22 cellular contexts compared by ENCODE assay signal in the genomic region with DNA sequence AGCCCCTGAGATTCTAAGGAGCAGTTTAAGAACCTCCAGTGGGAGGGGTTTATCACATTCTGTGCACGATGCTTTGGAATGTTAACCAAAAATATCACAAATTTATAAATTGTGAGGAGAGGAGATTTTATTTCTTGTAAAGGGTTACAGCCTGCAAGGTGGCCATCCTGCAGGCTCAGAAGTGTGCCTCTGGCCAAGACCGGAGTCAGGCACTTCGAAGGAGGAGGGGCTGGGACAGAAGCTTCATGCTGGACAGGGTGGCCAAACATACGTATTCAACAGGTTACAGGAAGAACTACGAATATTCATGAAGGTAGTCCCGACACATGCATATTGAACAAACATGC.
DNase-seq lines count a peak whose midpoint lies in the region; ATAC-seq and TF ChIP-seq lines count a peak whose summit lies in the region.
"Had no signal": no experiment of that assay in that cellular context is flagged by ENCODE, and none has a peak within 500 bp of the region (broad histone marks: within the 10 kb centered on the region; RNA-seq: fewer than 3 reads in every experiment).

No MANE protein-coding gene starts in this region.

- WGBS in hepatocyte (ENCODE audit: low lambda C conversion rate, missing lambda C conversion rate) = 77% methylated on average over 6 of the region's 6 CpGs
- WGBS in stomach, 5 donors = 19 to 56% (median 30%) methylated on average over 6 of the region's 6 CpGs

- no peak overlapping the region for H2AFZ ChIP-seq in hepatocyte

- H3K4me3 ChIP-seq in cardiac muscle cell (no peak overlapping the region), hepatocyte (no peak overlapping the region), stomach (no peak overlapping the region), colonic mucosa (no peak overlapping the region)
- H3K4me3 ChIP-seq: A549; BLaER1 treated with 17β-estradiol and CSF1 and Interleukin-3, amounts not matched to agents 10 nM and 100 nM; HAP-1 had no signal

- H3K4me2 ChIP-seq in hepatocyte = peak overlapping the region; percentile 11
- H3K4me2 ChIP-seq: A549; BLaER1 treated with 17β-estradiol and CSF1 and Interleukin-3, amounts not matched to agents 10 nM and 100 nM had no signal

- no peak for TF ChIP-seq EP300 in stomach (IDR thresholded peaks at IDR 0.05)

- peak overlapping the region; percentile 84 for H3K27ac ChIP-seq in cardiac muscle cell
- H3K27ac ChIP-seq in hepatocyte = peak overlapping the region; percentile 13
- H3K27ac ChIP-seq in stomach = peak overlapping the region; percentile 23 to 72 (median 63)
- no peak overlapping the region for H3K27ac ChIP-seq in colonic mucosa
- H3K27ac ChIP-seq: 22Rv1; A549; BLaER1 treated with 17β-estradiol and CSF1 and Interleukin-3, amounts not matched to agents 10 nM and 100 nM had no signal

- no peaks in the 10 kb centered on the region for H3K9me3 ChIP-seq in cardiac muscle cell (ENCODE audit: low read depth)
- H3K9me3 ChIP-seq in hepatocyte (ENCODE audit: low read depth) = no peaks in the 10 kb centered on the region
- no peaks in the 10 kb centered on the region for H3K9me3 ChIP-seq in stomach
- H3K9me3 ChIP-seq in colonic mucosa = no peaks in the 10 kb centered on the region
- H3K9me3 ChIP-seq: A549; BE2C; BLaER1 treated with 17β-estradiol and CSF1 and Interleukin-3, amounts not matched to agents 10 nM and 100 nM; HAP-1 had no signal

- no peak overlapping the region for H3K9ac ChIP-seq in colonic mucosa (ENCODE audit: low read depth in 2 of 2, low read length in 2 of 2)
- H3K9ac ChIP-seq: BLaER1 treated with 17β-estradiol and CSF1 and Interleukin-3, amounts not matched to agents 10 nM and 100 nM had no signal

- DNase-seq in cardiac muscle cell (ENCODE audit: low read depth in 1 of 2, low spot score in 1 of 2) = peak in 1 of 2 donors; percentile 59
- no peak for DNase-seq in cardiac septum (ENCODE audit: low spot score)
- DNase-seq in hepatocyte (ENCODE audit: low spot score) = no peak
- no peak for DNase-seq in stomach
- no peak for DNase-seq in NCI-H345 treated with DMSO at 0.1 percent for 48 hours (lab: John Stamatoyannopoulos, UW; ENCODE audit: unreplicated experiment)
- no peak for DNase-seq in colonic mucosa
- DNase-seq: ACHN; AML-193; BE2C; Calu3; CD4-positive, alpha-beta T cell; COR-L47; DMS53; DMS79 treated with DMSO at 0.1 percent for 48 hours; GF-D8; GOT3 had no signal

- no peaks in the 10 kb centered on the region for H3K79me2 ChIP-seq in hepatocyte

- intact Hi-C loops in cardiac septum (cut with DNase I) = no loop called here
- intact Hi-C loops in stomach (cut with DNase I; ENCODE audit: low total_unique reads) = no loop called here
- intact Hi-C loops in colonic mucosa (cut with DNase I) = no loop called here

- H3K36me3 ChIP-seq in cardiac muscle cell = no peaks in the 10 kb centered on the region
- H3K36me3 ChIP-seq in hepatocyte (replicated peaks; ENCODE audit: insufficient read depth, low read depth) = no peaks in the 10 kb centered on the region
- no peaks in the 10 kb centered on the region for H3K36me3 ChIP-seq in stomach
- H3K36me3 ChIP-seq in colonic mucosa = no peaks in the 10 kb centered on the region
- H3K36me3 ChIP-seq: BE2C; BLaER1 treated with 17β-estradiol and CSF1 and Interleukin-3, amounts not matched to agents 10 nM and 100 nM; HAP-1 had no signal

- H3K27me3 ChIP-seq in cardiac muscle cell (no peaks in the 10 kb centered on the region), hepatocyte (no peaks in the 10 kb centered on the region), stomach (no peaks in the 10 kb centered on the region), colonic mucosa (no peaks in the 10 kb centered on the region)
- H3K27me3 ChIP-seq: BE2C; BLaER1 treated with 17β-estradiol and CSF1 and Interleukin-3, amounts not matched to agents 10 nM and 100 nM had no signal

- H3K4me1 ChIP-seq in cardiac muscle cell (ENCODE audit: low read depth) (peaks cover 25% of the 10 kb centered on the region), hepatocyte (ENCODE audit: insufficient read depth) (no peaks in the 10 kb centered on the region), stomach (peaks cover 0 to 34% (median 23%) of the 10 kb centered on the region in 4 donors), colonic mucosa (no peaks in the 10 kb centered on the region)
- H3K4me1 ChIP-seq: A549, BE2C had no signal

- ATAC-seq in GM19324 (IDR thresholded peaks at IDR 0.05; ENCODE audit: low FRiP score, unreplicated experiment) = no peak
- ATAC-seq in HG02610 (IDR thresholded peaks at IDR 0.05; ENCODE audit: unreplicated experiment) = no peak
- ATAC-seq: A549 had no signal

- no peaks in the 10 kb centered on the region for H3K9me2 ChIP-seq in hepatocyte (replicated peaks; ENCODE audit: insufficient read depth)

- TF ChIP-seq POLR2A in stomach (IDR thresholded peaks at IDR 0.05) = no peak

- TF ChIP-seq CTCF in cardiac muscle cell (IDR thresholded peaks at IDR 0.05; ENCODE audit: low read depth, low read length) = no peak
- no peak for TF ChIP-seq CTCF in hepatocyte (IDR thresholded peaks at IDR 0.05; ENCODE audit: poor library complexity)
- TF ChIP-seq CTCF in stomach (IDR thresholded peaks at IDR 0.05) = no peak
- TF ChIP-seq CTCF in colonic mucosa (IDR thresholded peaks at IDR 0.05) = no peak

- H4K20me1 ChIP-seq in hepatocyte (ENCODE audit: insufficient read depth, poor library complexity, severe bottlenecking) = no peaks in the 10 kb centered on the region
- H4K20me1 ChIP-seq: BLaER1 treated with 17β-estradiol and CSF1 and Interleukin-3, amounts not matched to agents 10 nM and 100 nM had no signal
